In genomic region chr11:68803766-68804165, GRCh38 we compare ENCODE assay signal across 22 cellular contexts. TPM values are rescaled to one million over a fixed set of nuclear protein-coding genes. Genes with fewer than 3 reads are reported as not detected.
"Had no signal": no experiment of that assay in that cellular context is flagged by ENCODE, and none has a peak within 500 bp of the region (broad histone marks: within the 10 kb centered on the region; RNA-seq: fewer than 3 reads in every experiment).

No MANE protein-coding gene starts in this region.

- H3K4me1 ChIP-seq: colonic mucosa, parathyroid adenoma, prostate gland, testis, upper lobe of right lung had no signal

- H3K27me3 ChIP-seq: colonic mucosa, esophagus squamous epithelium, gastroesophageal sphincter, right atrium auricular region, sigmoid colon, testis, tibial nerve, upper lobe of right lung had no signal

- H3K4me1 Mint-ChIP-seq: naive B cell; nephron; stimulated activated naive B cell treated with anti-CD40 and anti-IgM and Interleukin-4, amounts not matched to agents 10 μg/mL and 1 μg/mL and 100 μg/mL, for 72 hours; stimulated activated naive CD8-positive, alpha-beta T cell treated with anti-CD3 and anti-CD28 coated beads, Interleukin-15, amount 100 ng/mL, for 72 hours had no signal

- FAIRE-seq: keratinocyte had no signal

- H3K9me3 ChIP-seq: colonic mucosa, esophagus squamous epithelium, gastroesophageal sphincter, prostate gland, right atrium auricular region, sigmoid colon, testis, tibial nerve, upper lobe of right lung had no signal

- H3K4me3 Mint-ChIP-seq: naive B cell; nephron; stimulated activated naive B cell treated with anti-CD40 and anti-IgM and Interleukin-4, amounts not matched to agents 10 μg/mL and 1 μg/mL and 100 μg/mL, for 72 hours; stimulated activated naive CD8-positive, alpha-beta T cell treated with anti-CD3 and anti-CD28 coated beads, Interleukin-15, amount 100 ng/mL, for 72 hours had no signal

- H3K27ac Mint-ChIP-seq: nephron; stimulated activated naive B cell treated with anti-CD40 and anti-IgM and Interleukin-4, amounts not matched to agents 10 μg/mL and 1 μg/mL and 100 μg/mL, for 72 hours; stimulated activated naive CD8-positive, alpha-beta T cell treated with anti-CD3 and anti-CD28 coated beads, Interleukin-15, amount 100 ng/mL, for 72 hours had no signal

- H3K27me3 Mint-ChIP-seq: naive B cell; stimulated activated naive B cell treated with anti-CD40 and anti-IgM and Interleukin-4, amounts not matched to agents 10 μg/mL and 1 μg/mL and 100 μg/mL, for 72 hours; stimulated activated naive CD8-positive, alpha-beta T cell treated with anti-CD3 and anti-CD28 coated beads, Interleukin-15, amount 100 ng/mL, for 72 hours had no signal

- H3K9me3 Mint-ChIP-seq: naive B cell; nephron; stimulated activated naive B cell treated with anti-CD40 and anti-IgM and Interleukin-4, amounts not matched to agents 10 μg/mL and 1 μg/mL and 100 μg/mL, for 72 hours; stimulated activated naive CD8-positive, alpha-beta T cell treated with anti-CD3 and anti-CD28 coated beads, Interleukin-15, amount 100 ng/mL, for 72 hours had no signal

- H3K27ac ChIP-seq: colonic mucosa, esophagus squamous epithelium, gastroesophageal sphincter, parathyroid adenoma, prostate gland, right atrium auricular region, sigmoid colon, skin epidermis, testis, tibial nerve, upper lobe of right lung had no signal

- H3K4me3 ChIP-seq: colonic mucosa, esophagus squamous epithelium, gastroesophageal sphincter, prostate gland, right atrium auricular region, sigmoid colon, skin epidermis, testis, tibial nerve, upper lobe of right lung had no signal

- H3K36me3 ChIP-seq: colonic mucosa, prostate gland had no signal

- ATAC-seq: gastroesophageal sphincter; stimulated activated naive B cell treated with anti-CD40 and anti-IgM and Interleukin-4, amounts not matched to agents 10 μg/mL and 1 μg/mL and 100 μg/mL, for 72 hours; stimulated activated naive CD8-positive, alpha-beta T cell treated with anti-CD3 and anti-CD28 coated beads, Interleukin-15, amount 100 ng/mL, for 72 hours; upper lobe of right lung had no signal

- DNase-seq: colonic mucosa; dermis blood vessel endothelial cell; esophagus squamous epithelium; foreskin fibroblast; glutamatergic neuron; mesendoderm; naive B cell; sigmoid colon; stimulated activated CD4-positive, alpha-beta T cell treated with anti-CD3 and anti-CD28 coated beads, Interleukin-2, amount 100 ng/mL, for 24 hours; stimulated activated CD4-positive, alpha-beta T cell treated with anti-CD3 and anti-CD28 coated beads, Interleukin-4, amount 100 ng/mL, for 4 hours; stimulated activated naive B cell treated with anti-CD40 and anti-IgM and Interleukin-4, amounts not matched to agents 10 μg/mL and 1 μg/mL and 100 μg/mL, for 72 hours; stimulated activated naive CD8-positive, alpha-beta T cell treated with anti-CD3 and anti-CD28 coated beads, Interleukin-15, amount 100 ng/mL, for 72 hours; testis; upper lobe of right lung had no signal

RNA-seq across cellular contexts. Expression of gene TESMIN, which starts 52.4 kb away (rescaled TPM):
- total RNA-seq: sigmoid colon had no signal
